Comparison of ENCODE assay signal across 20 cellular contexts in the genomic region with DNA sequence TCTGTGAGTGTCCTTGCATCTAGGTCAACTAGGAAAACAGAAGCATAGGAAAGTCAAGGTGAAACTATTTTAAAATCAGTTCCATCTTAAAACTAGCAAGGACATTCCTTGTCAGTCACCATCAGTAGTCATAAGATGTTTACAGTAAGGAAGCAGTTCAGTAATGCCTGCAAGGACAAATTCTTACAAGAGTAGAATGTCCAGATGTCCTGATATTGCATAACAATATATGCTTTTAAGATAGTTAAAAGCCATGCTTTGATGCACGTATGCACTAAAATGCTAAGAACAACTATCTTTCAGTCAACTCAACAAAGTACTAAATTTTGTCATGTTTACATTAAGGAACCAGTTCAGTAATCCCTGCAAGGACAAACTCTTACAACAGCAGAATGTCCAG. TPM values are rescaled to one million over a fixed set of nuclear protein-coding genes. Genes with fewer than 3 reads are reported as not detected.
DNase-seq lines count a peak whose midpoint lies in the region; TF ChIP-seq lines count a peak whose summit lies in the region.
"Had no signal": no experiment of that assay in that cellular context is flagged by ENCODE, and none has a peak within 500 bp of the region (broad histone marks: within the 10 kb centered on the region; RNA-seq: fewer than 3 reads in every experiment).

No MANE protein-coding gene starts in this region.

- no peaks in the 10 kb centered on the region for H3K27me3 Mint-ChIP-seq in type B pancreatic cell
- H3K27me3 Mint-ChIP-seq: CD4-positive, CD25-positive, alpha-beta regulatory T cell had no signal

- H3K4me1 Mint-ChIP-seq in type B pancreatic cell (ENCODE audit: unreplicated experiment), result peaks cover 11% of the 10 kb centered on the region
- H3K4me1 Mint-ChIP-seq: CD8-positive, alpha-beta memory T cell had no signal

- TF ChIP-seq CTCF in type B pancreatic cell (conservative IDR thresholded peaks at IDR 0.05), result no peak

- peak overlapping the region; percentile 80 for H3K27ac Mint-ChIP-seq in type B pancreatic cell
- H3K27ac Mint-ChIP-seq: CD4-positive, CD25-positive, alpha-beta regulatory T cell; CD8-positive, alpha-beta memory T cell; GM23338 had no signal

- H3K9me3 Mint-ChIP-seq in type B pancreatic cell, result peaks cover 4% of the 10 kb centered on the region
- H3K9me3 Mint-ChIP-seq: HFFc6 had no signal

- peak; percentile 48 for DNase-seq in HCEC 1CT
- DNase-seq in RPMI7951 (ENCODE audit: low read depth), result peak; percentile 46
- peak; percentile 45 for DNase-seq in iris pigment epithelial cell (ENCODE audit: low read depth)
- DNase-seq in type B pancreatic cell (ENCODE audit: extremely low spot score, unreplicated experiment), result no peak
- no peak for DNase-seq in midbrain (lab: John Stamatoyannopoulos, UW)
- no peak for DNase-seq in GDM1 (lab: John Stamatoyannopoulos, UW)
- DNase-seq in amniotic stem cell (lab: John Stamatoyannopoulos, UW), result no peak
- DNase-seq: ACHN; BE2C; C1 segment of cervical spinal cord; CD4-positive, CD25-positive, alpha-beta regulatory T cell; CD8-positive, alpha-beta memory T cell; COR-L47; DMS 273 treated with DMSO at 0.1 percent for 48 hours; DMS53; DND-41 had no signal

- H3K36me3 Mint-ChIP-seq in type B pancreatic cell, result no peaks in the 10 kb centered on the region
- H3K36me3 Mint-ChIP-seq: CD4-positive, CD25-positive, alpha-beta regulatory T cell; CD8-positive, alpha-beta memory T cell had no signal

- no peak overlapping the region for H3K4me3 Mint-ChIP-seq in type B pancreatic cell
- H3K4me3 Mint-ChIP-seq: CD4-positive, CD25-positive, alpha-beta regulatory T cell; CD8-positive, alpha-beta memory T cell; GM23338 had no signal

RNA-seq across cellular contexts. Expression of a gene that starts 11.3 kb away (rescaled TPM):
- 10.9 and 17.2 TPM in 2 replicates for total RNA-seq in RPMI7951 (2014; rRNA removed; shearing (Covaris generic))
- total RNA-seq in type B pancreatic cell (ENCODE audit: low replicate concordance), result 5.4 and 7.9 TPM in 2 replicates
- total RNA-seq: A172; CD8-positive, alpha-beta memory T cell; HepG2 had no signal

Comparison
In these comparisons a context has a peak if more than half of its experiments do, and no peak if none do; other contexts are left out.
1. DNase-seq: peak in HCEC 1CT (single experiment), RPMI7951 (single experiment) and iris pigment epithelial cell (single experiment); none in type B pancreatic cell (single experiment), midbrain (single experiment), GDM1 (single experiment) and amniotic stem cell (single experiment).